In genomic region chr4:40525811-40526598, GRCh38 we compare ENCODE assay signal across 9 cellular contexts.
DNase-seq lines count a peak whose midpoint lies in the region; ATAC-seq and TF ChIP-seq lines count a peak whose summit lies in the region.
"Had no signal": no experiment of that assay in that cellular context is flagged by ENCODE, and none has a peak within 500 bp of the region (broad histone marks: within the 10 kb centered on the region; RNA-seq: fewer than 3 reads in every experiment).

No MANE protein-coding gene starts in this region.

- H3K4me2 ChIP-seq in mesenchymal stem cell (ENCODE audit: low read length, poor library complexity, severe bottlenecking), result no peak overlapping the region

- peak overlapping the region; percentile 21 for H2BK15ac ChIP-seq in mesenchymal stem cell (ENCODE audit: low read depth, poor library complexity, severe bottlenecking)

- H2BK12ac ChIP-seq in mesenchymal stem cell (ENCODE audit: low read length in 2 of 2), result no peak overlapping the region

- peak overlapping the region; percentile 39 for H2BK120ac ChIP-seq in mesenchymal stem cell (ENCODE audit: low read depth, low read length)

- peaks cover 2% of the 10 kb centered on the region for H3K4me1 ChIP-seq in mesenchymal stem cell (ENCODE audit: control insufficient read depth, insufficient read depth, low read depth, low read length)
- no peaks in the 10 kb centered on the region for H3K4me1 ChIP-seq in uterus

- no peak for TF ChIP-seq POLR2A in uterus (IDR thresholded peaks at IDR 0.05)

- H3K27ac ChIP-seq in mesenchymal stem cell (ENCODE audit: low read length, poor library complexity, severe bottlenecking) (peak overlapping the region; percentile 17), uterus (peak overlapping the region; percentile 52 to 56)

- TF ChIP-seq CTCF in uterus (IDR thresholded peaks at IDR 0.05), result no peak

- peak overlapping the region; percentile 68 for H2AK5ac ChIP-seq in mesenchymal stem cell (ENCODE audit: low read length, severe bottlenecking)

- H3K14ac ChIP-seq in mesenchymal stem cell (ENCODE audit: low read length in 2 of 2), result no peak overlapping the region

- H3K4ac ChIP-seq in mesenchymal stem cell (ENCODE audit: low read depth in 1 of 2, low read length in 2 of 2), result peak overlapping the region; percentile 13 to 46

- H3K9ac ChIP-seq in mesenchymal stem cell (ENCODE audit: low read length), result peak overlapping the region; percentile 85

- peak overlapping the region; percentile 70 for H4K8ac ChIP-seq in mesenchymal stem cell (ENCODE audit: low read length)

- peak overlapping the region; percentile 59 for H2BK5ac ChIP-seq in mesenchymal stem cell (ENCODE audit: low read depth, low read length, poor library complexity, severe bottlenecking)

- ATAC-seq in GM21526 (IDR thresholded peaks at IDR 0.05; ENCODE audit: low FRiP score, unreplicated experiment), result no peak

- peak; percentile 66 for DNase-seq in MG63
- peak; percentile 28 for DNase-seq in epidermal melanocyte (ENCODE audit: insufficient read length, low spot score)
- peak; percentile 90 for DNase-seq in mesenchymal stem cell
- DNase-seq in uterus, result peak; percentile 28 to 40
- DNase-seq in T-helper 2 cell, result no peak
- no peak for DNase-seq in SKM-1 treated with dmso at 0.1 percent for 144 hours (lab: John Stamatoyannopoulos, UW; ENCODE audit: unreplicated experiment)
- DNase-seq: NCI-H748 treated with DMSO at 0.1 percent for 48 hours; stimulated activated CD4-positive, alpha-beta T cell treated with anti-CD3 and anti-CD28 coated beads, Interleukin-4, amount 100 ng/mL, for 4 hours had no signal

- H3K9me3 ChIP-seq in MG63 (no peaks in the 10 kb centered on the region), mesenchymal stem cell (ENCODE audit: control insufficient read depth, low read length) (no peaks in the 10 kb centered on the region), uterus (no peaks in the 10 kb centered on the region)

- H3K27me3 ChIP-seq in MG63 (no peaks in the 10 kb centered on the region), mesenchymal stem cell (ENCODE audit: control insufficient read depth in 1 of 2, insufficient read depth in 1 of 2, low read length in 2 of 2) (no peaks in the 10 kb centered on the region), uterus (no peaks in the 10 kb centered on the region)

- H3K79me1 ChIP-seq in mesenchymal stem cell (replicated peaks; ENCODE audit: low read length, poor library complexity, severe bottlenecking), result no peaks in the 10 kb centered on the region

- H3K36me3 ChIP-seq in MG63 (no peaks in the 10 kb centered on the region), mesenchymal stem cell (ENCODE audit: control insufficient read depth in 1 of 2, insufficient read depth in 2 of 2, low read depth in 1 of 2, low read length in 2 of 2) (no peaks in the 10 kb centered on the region), uterus (no peaks in the 10 kb centered on the region)

- intact Hi-C loops in uterus (cut with DNase I; ENCODE audit: low total_unique reads), result no loop called here

- WGBS in mesenchymal stem cell, result 54% methylated on average over 8 of the region's 8 CpGs

- no peak overlapping the region for H3K23ac ChIP-seq in mesenchymal stem cell (ENCODE audit: low read length in 2 of 2)

- H2AFZ ChIP-seq in mesenchymal stem cell (ENCODE audit: low read depth, low read length), result no peak overlapping the region

- peak overlapping the region; percentile 25 to 76 for H3K18ac ChIP-seq in mesenchymal stem cell (ENCODE audit: low read depth in 1 of 2, low read length in 2 of 2)

- peak overlapping the region; percentile 41 for H4K91ac ChIP-seq in mesenchymal stem cell (ENCODE audit: low read length)

- no peak overlapping the region for H3K4me3 ChIP-seq in MG63
- H3K4me3 ChIP-seq in mesenchymal stem cell (ENCODE audit: insufficient read depth in 1 of 2, low read depth in 1 of 2, low read length in 2 of 2), result peak overlapping the region in 1 of 2 experiments; percentile 45
- no peak overlapping the region for H3K4me3 ChIP-seq in uterus

Comparison
In these comparisons a context has a peak if more than half of its experiments do, and no peak if none do; other contexts are left out.
1. DNase-seq: peak in MG63 (single experiment), epidermal melanocyte (single experiment), mesenchymal stem cell (single experiment) and uterus (2 of 2); none in T-helper 2 cell (0 of 5) and SKM-1 treated with dmso at 0.1 percent for 144 hours (single experiment).